Comparison of ENCODE assay signal across 19 cellular contexts in genomic region chr4:118950929-118951570, GRCh38.
DNase-seq lines count a peak whose midpoint lies in the region; ATAC-seq, FAIRE-seq and TF ChIP-seq lines count a peak whose summit lies in the region.
"Had no signal": no experiment of that assay in that cellular context is flagged by ENCODE, and none has a peak within 500 bp of the region (broad histone marks: within the 10 kb centered on the region; RNA-seq: fewer than 3 reads in every experiment).

No MANE protein-coding gene starts in this region.

- H3K27ac ChIP-seq in left ventricle myocardium inferior (replicated peaks) (peak overlapping the region; percentile 51), skeletal muscle tissue (ENCODE audit: low read depth, low read length) (peak overlapping the region; percentile 20)
- H3K27ac ChIP-seq: RWPE1 had no signal

- H3K4me1 ChIP-seq in Loucy (ENCODE audit: insufficient read depth, low read length, poor library complexity, severe bottlenecking) (peaks cover 17% of the 10 kb centered on the region), left ventricle myocardium inferior (peaks cover 94% of the 10 kb centered on the region), skeletal muscle tissue (ENCODE audit: control insufficient read depth in 3 of 3, insufficient read depth in 3 of 3, low read length in 3 of 3) (peaks cover 11 to 18% (median 15%) of the 10 kb centered on the region in 3 donors)
- H3K4me1 ChIP-seq: Caco-2 had no signal

- no peaks in the 10 kb centered on the region for H3K9me3 ChIP-seq in Loucy (ENCODE audit: insufficient read depth, low read depth, low read length)
- no peaks in the 10 kb centered on the region for H3K9me3 ChIP-seq in left ventricle myocardium inferior (replicated peaks)
- H3K9me3 ChIP-seq in skeletal muscle tissue (ENCODE audit: control insufficient read depth in 3 of 3, low read length in 3 of 3): no peaks in the 10 kb centered on the region
- H3K9me3 ChIP-seq: Caco-2 had no signal

- H3K9ac ChIP-seq in Loucy (ENCODE audit: low read depth, low read length, poor library complexity, severe bottlenecking): no peak overlapping the region
- no peak overlapping the region for H3K9ac ChIP-seq in skeletal muscle tissue (ENCODE audit: low read depth in 1 of 3, low read length in 3 of 3)

- intact Hi-C loops in left ventricle myocardium inferior (cut with micrococcal nuclease): no loop called here

- H3K4me1 Mint-ChIP-seq in stimulated activated memory B cell treated with anti-CD40 and anti-IgM and Interleukin-4, amounts not matched to agents 10 μg/mL and 1 μg/mL and 100 μg/mL, for 72 hours: no peaks in the 10 kb centered on the region
- H3K4me1 Mint-ChIP-seq: B cell; CD4-positive, CD25-positive, alpha-beta regulatory T cell had no signal

- H3K36me3 ChIP-seq in Loucy (ENCODE audit: insufficient read depth, low read length) (no peaks in the 10 kb centered on the region), left ventricle myocardium inferior (no peaks in the 10 kb centered on the region), skeletal muscle tissue (ENCODE audit: control insufficient read depth in 3 of 3, insufficient read depth in 3 of 3, low read length in 3 of 3) (no peaks in the 10 kb centered on the region)

- no peak overlapping the region for H3K4me3 Mint-ChIP-seq in stimulated activated memory B cell treated with anti-CD40 and anti-IgM and Interleukin-4, amounts not matched to agents 10 μg/mL and 1 μg/mL and 100 μg/mL, for 72 hours
- H3K4me3 Mint-ChIP-seq: B cell; CD4-positive, CD25-positive, alpha-beta regulatory T cell had no signal

- H3K9me2 ChIP-seq in Loucy (replicated peaks; ENCODE audit: low read depth, low read length): no peaks in the 10 kb centered on the region

- peaks cover 7% of the 10 kb centered on the region for H3K27me3 Mint-ChIP-seq in stimulated activated memory B cell treated with anti-CD40 and anti-IgM and Interleukin-4, amounts not matched to agents 10 μg/mL and 1 μg/mL and 100 μg/mL, for 72 hours

- ATAC-seq in stimulated activated memory B cell treated with anti-CD40 and anti-IgM and Interleukin-4, amounts not matched to agents 10 μg/mL and 1 μg/mL and 100 μg/mL, for 72 hours: no peak
- ATAC-seq: PC-3 had no signal

- peak; percentile 33 for FAIRE-seq in GM12891 (lab: Jason Lieb, UNC)

- no peaks in the 10 kb centered on the region for H3K9me3 Mint-ChIP-seq in stimulated activated memory B cell treated with anti-CD40 and anti-IgM and Interleukin-4, amounts not matched to agents 10 μg/mL and 1 μg/mL and 100 μg/mL, for 72 hours
- H3K9me3 Mint-ChIP-seq: CD4-positive, CD25-positive, alpha-beta regulatory T cell had no signal

- H4K20me1 ChIP-seq in Loucy (ENCODE audit: insufficient read depth, low read length, poor library complexity, severe bottlenecking): no peaks in the 10 kb centered on the region

- no peaks in the 10 kb centered on the region for H3K36me3 Mint-ChIP-seq in stimulated activated memory B cell treated with anti-CD40 and anti-IgM and Interleukin-4, amounts not matched to agents 10 μg/mL and 1 μg/mL and 100 μg/mL, for 72 hours
- H3K36me3 Mint-ChIP-seq: CD4-positive, CD25-positive, alpha-beta regulatory T cell had no signal

- TF ChIP-seq CTCF in Loucy (conservative IDR thresholded peaks at IDR 0.05; ENCODE audit: low read length): no peak
- no peak for TF ChIP-seq CTCF in left ventricle myocardium inferior (IDR thresholded peaks at IDR 0.05; ENCODE audit: borderline replicate concordance)

- TF ChIP-seq POLR2A in GM12891 (IDR thresholded peaks at IDR 0.05; ENCODE audit: low read depth, low read length): no peak

- no peaks in the 10 kb centered on the region for H3K27me3 ChIP-seq in Loucy (ENCODE audit: insufficient read depth, low read length, poor library complexity, severe bottlenecking)
- no peaks in the 10 kb centered on the region for H3K27me3 ChIP-seq in left ventricle myocardium inferior (ENCODE audit: low read depth)
- no peaks in the 10 kb centered on the region for H3K27me3 ChIP-seq in skeletal muscle tissue (ENCODE audit: control insufficient read depth in 3 of 3, insufficient read depth in 3 of 3, low read length in 3 of 3)

- H3K4me2 ChIP-seq in Loucy (ENCODE audit: low read depth, low read length, poor library complexity, severe bottlenecking): peak overlapping the region; percentile 20

- H2AFZ ChIP-seq in Loucy (ENCODE audit: low read length): no peak overlapping the region

- H3K79me2 ChIP-seq in Loucy (ENCODE audit: insufficient read depth, low read length): no peaks in the 10 kb centered on the region

- DNase-seq in GM12891 (ENCODE audit: insufficient read length, low spot score) (no peak), left ventricle myocardium inferior (no peak)
- no peak for DNase-seq in activated CD4-positive, alpha-beta T cell treated with anti-CD3 and anti-CD28 coated beads, Interleukin-2, amount 50 U/mL, for 4 hours
- DNase-seq in activated naive CD4-positive, alpha-beta T cell (lab: John Stamatoyannopoulos, UW): no peak
- DNase-seq: ACHN; Caco-2; CD4-positive, CD25-positive, alpha-beta regulatory T cell; DMS153; H7; NCI-H1092 treated with DMSO at 0.1 percent for 48 hours; NCI-H2081 treated with DMSO at 0.1 percent for 48 hours; NCI-H510A; NCI-H774; PC-3 had no signal

- H3F3A ChIP-seq in Loucy (ENCODE audit: low read depth): no peaks in the 10 kb centered on the region

- no peak overlapping the region for H3K27ac Mint-ChIP-seq in stimulated activated memory B cell treated with anti-CD40 and anti-IgM and Interleukin-4, amounts not matched to agents 10 μg/mL and 1 μg/mL and 100 μg/mL, for 72 hours
- H3K27ac Mint-ChIP-seq: B cell; CD4-positive, CD25-positive, alpha-beta regulatory T cell had no signal

- H3K4me3 ChIP-seq in Loucy (ENCODE audit: low read length, poor library complexity, severe bottlenecking) (no peak overlapping the region), left ventricle myocardium inferior (no peak overlapping the region), skeletal muscle tissue (ENCODE audit: low read length in 3 of 3) (no peak overlapping the region)

TF ChIP-seq in GM12891, 5 proteins besides CTCF, POLR2A, EP300 and RAD21:
- no peak for TF ChIP-seq PAX5 (IDR thresholded peaks at IDR 0.05; ENCODE audit: insufficient read depth, low read length, severe bottlenecking)
- no peak for TF ChIP-seq POU2F2 (IDR thresholded peaks at IDR 0.05; ENCODE audit: low read depth, low read length)
- no peak for TF ChIP-seq SPI1 (IDR thresholded peaks at IDR 0.05; ENCODE audit: low read depth, low read length)
- TF ChIP-seq TAF1 (IDR thresholded peaks at IDR 0.05; ENCODE audit: low read depth, low read length): no peak
- TF ChIP-seq POLR2AphosphoS5 (IDR thresholded peaks at IDR 0.05; ENCODE audit: low read depth, low read length): no peak
